In the genomic region with DNA sequence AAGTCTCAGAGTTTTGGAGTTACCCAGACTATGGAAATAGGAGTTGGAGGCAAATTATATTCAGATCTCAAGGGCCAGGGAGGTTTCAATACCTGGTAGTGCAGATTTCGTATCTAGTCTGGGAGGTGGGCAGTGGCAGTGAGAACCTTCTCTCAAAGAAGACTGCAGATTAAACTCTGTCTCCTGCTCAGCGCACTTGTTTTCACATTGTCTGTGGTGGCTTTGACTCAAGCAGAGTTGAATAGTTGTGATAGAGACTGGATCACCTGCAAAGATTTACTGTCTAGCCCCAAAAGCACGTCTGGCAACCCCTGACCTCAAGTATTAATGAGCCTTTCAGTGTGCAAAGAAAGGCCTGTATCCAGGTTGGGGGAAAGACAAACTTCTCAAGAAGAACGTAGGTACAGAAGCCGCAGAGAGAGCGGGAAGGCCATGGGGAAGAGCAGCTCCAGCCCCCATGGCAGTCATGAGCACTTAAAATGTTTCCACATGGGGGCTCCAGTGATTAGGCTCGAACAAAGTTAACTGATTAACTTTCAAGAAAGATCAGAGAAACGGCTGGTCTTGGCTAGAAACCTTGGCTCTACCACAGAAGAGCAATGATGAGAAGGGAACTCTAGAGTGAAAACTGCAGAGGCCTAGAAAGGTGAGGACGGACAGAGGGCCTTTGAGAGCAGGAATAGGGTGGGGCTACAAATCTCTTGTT, we compare ENCODE assay signal across 12 cellular contexts. TPM values are rescaled to one million over a fixed set of nuclear protein-coding genes. Genes with fewer than 3 reads are reported as not detected.
DNase-seq lines count a peak whose midpoint lies in the region; ATAC-seq and TF ChIP-seq lines count a peak whose summit lies in the region.
"Had no signal": no experiment of that assay in that cellular context is flagged by ENCODE, and none has a peak within 500 bp of the region (broad histone marks: within the 10 kb centered on the region; RNA-seq: fewer than 3 reads in every experiment).

No MANE protein-coding gene starts in this region.

- no peaks in the 10 kb centered on the region for H3K9me3 Mint-ChIP-seq in MCF 10A (ENCODE audit: unreplicated experiment)
- peaks cover 8% of the 10 kb centered on the region for H3K9me3 Mint-ChIP-seq in dendritic cell treated with granulocyte-macrophage colony-stimulating factor and Interleukin-4, amounts not matched to agents 40 ng/mL and 50 ng/mL, for 4 days
- H3K9me3 Mint-ChIP-seq in naive thymus-derived CD4-positive, alpha-beta T cell = peaks cover 0 to 19% (median 4%) of the 10 kb centered on the region in 11 donors

- H3K36me3 ChIP-seq in breast epithelium (no peaks in the 10 kb centered on the region), uterus (no peaks in the 10 kb centered on the region), ascending aorta (peaks cover 0 to 3% of the 10 kb centered on the region in 2 donors)
- peaks cover 0 to 12% (median 4%) of the 10 kb centered on the region in 3 experiments for H3K36me3 ChIP-seq in naive thymus-derived CD4-positive, alpha-beta T cell (ENCODE audit: control insufficient read depth in 2 of 3, insufficient read depth in 3 of 3, low read length in 3 of 3)

- DNase-seq in breast epithelium (ENCODE audit: low spot score in 2 of 2) (no peak), MCF 10A (ENCODE audit: unreplicated experiment) (no peak), uterus (no peak), NCI-H2029 (lab: John Stamatoyannopoulos, UW) (no peak), ascending aorta (ENCODE audit: low spot score in 2 of 2) (no peak)
- DNase-seq in naive thymus-derived CD4-positive, alpha-beta T cell = peak in 4 of 9 donors; percentile 16 to 36 (median 21)
- DNase-seq: foreskin fibroblast, NCI-H2107, Right ventricle myocardium superior had no signal

- POLR2A ChIA-PET in MCF 10A (lab: Yijun Ruan, JAX) = interaction anchor here (0.6 kb wide), 1 partner anchor 81 kb away, joined by 3 read pairs; no protein-coding TSS in a partner anchor
- POLR2A ChIA-PET in naive thymus-derived CD4-positive, alpha-beta T cell (lab: Charles Lee) = interaction anchor here (0.7 to 6.1 kb wide), 17 partner anchors 10 to 568 kb away, joined by 3 to 236 read pairs (median 7); partner anchors contain the start of genes EEIG2, HENMT1, PRPF38B and SARS1

- BruUV-seq in MCF 10A (replicated peaks; lab: Mats Ljungman, UMichigan) = no TSS peak

- TF ChIP-seq POLR2A in breast epithelium (IDR thresholded peaks at IDR 0.05) (no peak), uterus (IDR thresholded peaks at IDR 0.05) (no peak)

- no peaks in the 10 kb centered on the region for H3K27me3 Mint-ChIP-seq in MCF 10A (ENCODE audit: insufficient read depth, unreplicated experiment)
- peaks cover 3% of the 10 kb centered on the region for H3K27me3 Mint-ChIP-seq in dendritic cell treated with granulocyte-macrophage colony-stimulating factor and Interleukin-4, amounts not matched to agents 40 ng/mL and 50 ng/mL, for 4 days
- H3K27me3 Mint-ChIP-seq in naive thymus-derived CD4-positive, alpha-beta T cell = no peaks in the 10 kb centered on the region

- H3K4me1 ChIP-seq in breast epithelium (peaks cover 0 to 5% of the 10 kb centered on the region in 2 donors), uterus (no peaks in the 10 kb centered on the region), ascending aorta (peaks cover 0 to 6% of the 10 kb centered on the region in 2 donors)
- H3K4me1 ChIP-seq in naive thymus-derived CD4-positive, alpha-beta T cell (ENCODE audit: control insufficient read depth in 2 of 2, insufficient read depth in 2 of 2, low read length in 2 of 2) = peaks cover 49 to 52% of the 10 kb centered on the region in 2 donors

- no peak overlapping the region for H3K4me3 Mint-ChIP-seq in MCF 10A (ENCODE audit: unreplicated experiment)
- no peak overlapping the region for H3K4me3 Mint-ChIP-seq in dendritic cell treated with granulocyte-macrophage colony-stimulating factor and Interleukin-4, amounts not matched to agents 40 ng/mL and 50 ng/mL, for 4 days
- H3K4me3 Mint-ChIP-seq in naive thymus-derived CD4-positive, alpha-beta T cell = peak overlapping the region; percentile 70 to 88 (median 82)

- H3K9me3 ChIP-seq in breast epithelium (no peaks in the 10 kb centered on the region), uterus (no peaks in the 10 kb centered on the region), ascending aorta (no peaks in the 10 kb centered on the region)
- H3K9me3 ChIP-seq in naive thymus-derived CD4-positive, alpha-beta T cell (ENCODE audit: control insufficient read depth in 2 of 3, low read length in 3 of 3) = peaks cover 0 to 3% (median 0%) of the 10 kb centered on the region in 3 experiments
- H3K9me3 ChIP-seq: body of pancreas had no signal

- H3K4me3 ChIP-seq in breast epithelium (no peak overlapping the region), uterus (no peak overlapping the region), ascending aorta (no peak overlapping the region)
- peak overlapping the region; percentile 36 for H3K4me3 ChIP-seq in naive thymus-derived CD4-positive, alpha-beta T cell (ENCODE audit: low read length)
- H3K4me3 ChIP-seq: body of pancreas had no signal

- intact Hi-C loops in breast epithelium (cut with DNase I; ENCODE audit: low total_unique reads) (loop anchor here (10.0 kb wide), 1 partner anchor 131 kb away; no protein-coding TSS in a partner anchor), MCF 10A (cut with micrococcal nuclease) (no loop called here), uterus (cut with DNase I; ENCODE audit: low total_unique reads) (loop anchor here (5.0 kb wide), 1 partner anchor 133 kb away; no protein-coding TSS in a partner anchor), ascending aorta (cut with DNase I) (loop anchor here (2.0 kb wide), 1 partner anchor 85 kb away; the partner anchor contains the start of gene EEIG2)
- intact Hi-C loops in dendritic cell treated with granulocyte-macrophage colony-stimulating factor and Interleukin-4, amounts not matched to agents 40 ng/mL and 50 ng/mL, for 4 days (cut with micrococcal nuclease) = loop anchor here (2.0 to 5.0 kb wide), 2 partner anchors 15 to 47 kb away; partner anchors contain the start of genes HENMT1 and PRPF38B
- intact Hi-C loops in naive thymus-derived CD4-positive, alpha-beta T cell (cut with micrococcal nuclease) = loop anchor here (1.0 to 10.0 kb wide), 11 partner anchors 16 to 1689 kb away; partner anchors contain the start of genes STXBP3 (in 2 of the 2), HENMT1 (in 1 of the 2), PRPF38B (in 1 of the 2) and RBM15 (in 1 of the 2)

- no peaks in the 10 kb centered on the region for H3K36me3 Mint-ChIP-seq in MCF 10A (ENCODE audit: insufficient read depth, unreplicated experiment)
- H3K36me3 Mint-ChIP-seq in dendritic cell treated with granulocyte-macrophage colony-stimulating factor and Interleukin-4, amounts not matched to agents 40 ng/mL and 50 ng/mL, for 4 days (ENCODE audit: low read depth) = peaks cover 25% of the 10 kb centered on the region
- peaks cover 5 to 48% (median 33%) of the 10 kb centered on the region in 5 donors for H3K36me3 Mint-ChIP-seq in naive thymus-derived CD4-positive, alpha-beta T cell

- peak overlapping the region; percentile 25 to 84 for H3K27ac ChIP-seq in breast epithelium
- peak overlapping the region; percentile 71 for H3K27ac ChIP-seq in naive thymus-derived CD4-positive, alpha-beta T cell (ENCODE audit: low read depth, low read length)
- H3K27ac ChIP-seq in uterus = peak overlapping the region in 1 of 2 donors; percentile 10
- peak overlapping the region in 1 of 2 donors; percentile 70 for H3K27ac ChIP-seq in ascending aorta

- H3K27ac Mint-ChIP-seq in MCF 10A (ENCODE audit: low read depth, unreplicated experiment) = no peak overlapping the region
- H3K27ac Mint-ChIP-seq in dendritic cell treated with granulocyte-macrophage colony-stimulating factor and Interleukin-4, amounts not matched to agents 40 ng/mL and 50 ng/mL, for 4 days = peak overlapping the region; percentile 95
- peak overlapping the region; percentile 95 to 100 (median 98) for H3K27ac Mint-ChIP-seq in naive thymus-derived CD4-positive, alpha-beta T cell

- H3K27me3 ChIP-seq in breast epithelium (no peaks in the 10 kb centered on the region), uterus (no peaks in the 10 kb centered on the region), ascending aorta (no peaks in the 10 kb centered on the region)
- H3K27me3 ChIP-seq in naive thymus-derived CD4-positive, alpha-beta T cell (ENCODE audit: control insufficient read depth in 2 of 2, insufficient read depth in 2 of 2, low read length in 2 of 2) = no peaks in the 10 kb centered on the region
- H3K27me3 ChIP-seq: body of pancreas had no signal

- CTCF ChIA-PET in MCF 10A (lab: Yijun Ruan, JAX) = interaction anchor here (0.6 to 5.8 kb wide), 8 partner anchors 8 to 857 kb away, joined by 3 to 122 read pairs (median 8); partner anchors contain the start of gene EEIG2
- CTCF ChIA-PET in naive thymus-derived CD4-positive, alpha-beta T cell (lab: Charles Lee) = interaction anchor here (0.5 to 5.8 kb wide), 9 partner anchors 16 to 519 kb away, joined by 3 to 64 read pairs (median 8); partner anchors contain the start of genes EEIG2, HENMT1 and PRPF38B

- TF ChIP-seq CTCF in breast epithelium (IDR thresholded peaks at IDR 0.05) (no peak), MCF 10A (IDR thresholded peaks at IDR 0.05; ENCODE audit: unreplicated experiment) (no peak), uterus (IDR thresholded peaks at IDR 0.05) (no peak), ascending aorta (IDR thresholded peaks at IDR 0.05) (no peak)

- peaks cover 7% of the 10 kb centered on the region for H3K4me1 Mint-ChIP-seq in MCF 10A (ENCODE audit: insufficient read depth, unreplicated experiment)
- peaks cover 55% of the 10 kb centered on the region for H3K4me1 Mint-ChIP-seq in dendritic cell treated with granulocyte-macrophage colony-stimulating factor and Interleukin-4, amounts not matched to agents 40 ng/mL and 50 ng/mL, for 4 days (ENCODE audit: low read depth)
- H3K4me1 Mint-ChIP-seq in naive thymus-derived CD4-positive, alpha-beta T cell = peaks cover 47 to 68% (median 63%) of the 10 kb centered on the region in 7 donors

- ATAC-seq in naive thymus-derived CD4-positive, alpha-beta T cell = no peak
- ATAC-seq in GM21528 (IDR thresholded peaks at IDR 0.05; ENCODE audit: low FRiP score, unreplicated experiment) = no peak

RNA-seq across cellular contexts. Expression of gene HENMT1, which starts 15.3 kb away (rescaled TPM):
- total RNA-seq in breast epithelium (1 to 10 TPM; 5.2 to 6.9 (median 6.6) TPM), MCF 10A (2022) (not detected in 2 replicates), uterus (10 to 100 TPM in 1 of 4 donors, 1 to 10 TPM in 2, under 1 TPM in 1; 0.77 to 11.3 (median 2.3) TPM), ascending aorta (not detected)
- 10 to 100 TPM in 4 of 5 experiments, 1 to 10 TPM in 1; 5.8 to 17.3 (median 13.5) TPM for total RNA-seq in naive thymus-derived CD4-positive, alpha-beta T cell
- 10 to 100 TPM; 16.5 to 22.2 TPM for polyA plus RNA-seq in naive thymus-derived CD4-positive, alpha-beta T cell

RNA-seq across cellular contexts. Expression of gene PRPF38B, which starts 46.5 kb away (rescaled TPM):
- total RNA-seq in breast epithelium (10 to 100 TPM; 26.9 to 40.8 (median 32.8) TPM), MCF 10A (2022) (65.1 and 65.3 TPM in 2 replicates), uterus (10 to 100 TPM in 3 of 4 donors, 1 to 10 TPM in 1; 6.7 to 40.0 (median 29.1) TPM), ascending aorta (9.0 TPM)
- total RNA-seq in naive thymus-derived CD4-positive, alpha-beta T cell = 100 to 1,000 TPM in 4 of 5 experiments, 10 to 100 TPM in 1; 85.5 to 136 (median 118) TPM
- polyA plus RNA-seq in naive thymus-derived CD4-positive, alpha-beta T cell = 10 to 100 TPM; 21.6 to 22.2 TPM

Comparison
In these comparisons a context has a peak if more than half of its experiments do, and no peak if none do; other contexts are left out.
1. H3K4me3 Mint-ChIP-seq: peak in naive thymus-derived CD4-positive, alpha-beta T cell (10 of 10); none in MCF 10A (single experiment) and dendritic cell treated with granulocyte-macrophage colony-stimulating factor and Interleukin-4, amounts not matched to agents 40 ng/mL and 50 ng/mL, for 4 days (single experiment).